Comparison of ENCODE assay signal across 26 cellular contexts in the genomic region with DNA sequence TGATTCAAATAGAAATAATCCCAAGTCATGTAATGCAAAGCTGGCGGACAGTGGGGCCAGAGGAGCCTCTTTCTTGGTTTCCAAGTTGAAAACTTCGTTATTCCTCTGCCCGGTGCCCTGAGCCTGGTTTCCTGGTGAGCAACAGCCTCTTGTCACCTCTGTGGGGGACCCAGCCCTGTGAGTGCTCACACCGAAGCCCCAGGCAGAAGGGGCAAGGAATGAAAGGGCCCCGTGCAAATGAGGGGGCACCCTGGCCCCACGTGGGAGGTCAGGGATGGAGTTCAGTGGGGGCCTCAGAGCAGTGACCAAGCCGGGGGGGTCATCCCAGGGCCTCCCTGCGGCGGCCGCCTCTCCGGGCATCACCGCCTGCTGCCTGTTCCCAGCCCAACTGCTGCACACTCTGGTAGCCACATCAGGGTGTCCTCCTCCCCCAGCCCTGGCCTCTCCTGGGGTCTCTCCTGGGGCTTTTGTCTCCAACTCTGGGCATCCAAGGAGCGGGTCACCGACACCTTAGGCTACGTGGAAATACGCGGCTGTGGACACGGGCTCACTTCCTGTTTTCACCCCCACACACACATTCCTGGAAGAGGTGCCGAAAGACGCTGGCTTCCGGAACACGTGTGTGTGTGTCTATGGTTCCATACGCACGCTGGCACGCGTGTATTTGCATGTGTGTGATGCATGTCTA.
DNase-seq lines count a peak whose midpoint lies in the region; ATAC-seq and TF ChIP-seq lines count a peak whose summit lies in the region.
"Had no signal": no experiment of that assay in that cellular context is flagged by ENCODE, and none has a peak within 500 bp of the region (broad histone marks: within the 10 kb centered on the region; RNA-seq: fewer than 3 reads in every experiment).

No MANE protein-coding gene starts in this region.

- no peak for ATAC-seq in GM18861 (IDR thresholded peaks at IDR 0.05; ENCODE audit: unreplicated experiment)
- ATAC-seq: foreskin keratinocyte; naive thymus-derived CD8-positive, alpha-beta T cell had no signal

- H3K4me1 Mint-ChIP-seq in HFFc6 (ENCODE audit: low read depth) (peaks cover 54% of the 10 kb centered on the region), chondrocyte (ENCODE audit: low read depth) (peaks cover 12% of the 10 kb centered on the region), nephron progenitor cell (peaks cover 22% of the 10 kb centered on the region), type B pancreatic cell (ENCODE audit: unreplicated experiment) (peaks cover 14% of the 10 kb centered on the region), progenitor cell of endocrine pancreas (ENCODE audit: low read depth) (no peaks in the 10 kb centered on the region)
- H3K4me1 Mint-ChIP-seq: activated CD4-positive, alpha-beta T cell treated with anti-CD3 and anti-CD28 coated beads, Interleukin-2, amount 10 ng/mL, durations not matched to agents 24 days and 14 days; naive thymus-derived CD8-positive, alpha-beta T cell had no signal

- peaks cover 22% of the 10 kb centered on the region for H3K9me3 Mint-ChIP-seq in HFFc6
- no peaks in the 10 kb centered on the region for H3K9me3 Mint-ChIP-seq in chondrocyte (ENCODE audit: low read depth)
- H3K9me3 Mint-ChIP-seq in nephron progenitor cell, result peaks cover 15% of the 10 kb centered on the region
- no peaks in the 10 kb centered on the region for H3K9me3 Mint-ChIP-seq in type B pancreatic cell
- H3K9me3 Mint-ChIP-seq in progenitor cell of endocrine pancreas (ENCODE audit: low read depth), result no peaks in the 10 kb centered on the region
- H3K9me3 Mint-ChIP-seq: activated CD4-positive, alpha-beta T cell treated with anti-CD3 and anti-CD28 coated beads, Interleukin-2, amount 10 ng/mL, durations not matched to agents 24 days and 14 days; activated T-cell treated with anti-CD3 and anti-CD28 coated beads, Interleukin-2, amount 50 U/mL, for 24 hours; naive thymus-derived CD8-positive, alpha-beta T cell had no signal

- peaks cover 48% of the 10 kb centered on the region for H3K36me3 Mint-ChIP-seq in HFFc6 (ENCODE audit: low read depth)
- peaks cover 4% of the 10 kb centered on the region for H3K36me3 Mint-ChIP-seq in chondrocyte (ENCODE audit: low read depth)
- H3K36me3 Mint-ChIP-seq in nephron progenitor cell (ENCODE audit: low read depth), result peaks cover 6% of the 10 kb centered on the region
- peaks cover 3% of the 10 kb centered on the region for H3K36me3 Mint-ChIP-seq in type B pancreatic cell
- H3K36me3 Mint-ChIP-seq in progenitor cell of endocrine pancreas (ENCODE audit: insufficient read depth), result no peaks in the 10 kb centered on the region
- H3K36me3 Mint-ChIP-seq: naive thymus-derived CD8-positive, alpha-beta T cell had no signal

- peak overlapping the region; percentile 22; the same call in 1 of the 2 replicates for H3K27ac Mint-ChIP-seq in HFFc6
- H3K27ac Mint-ChIP-seq in chondrocyte (ENCODE audit: unreplicated experiment), result no peak overlapping the region
- peak overlapping the region; percentile 70 for H3K27ac Mint-ChIP-seq in nephron progenitor cell
- H3K27ac Mint-ChIP-seq in type B pancreatic cell, result no peak overlapping the region
- no peak overlapping the region for H3K27ac Mint-ChIP-seq in progenitor cell of endocrine pancreas
- H3K27ac Mint-ChIP-seq: activated CD4-positive, alpha-beta T cell treated with anti-CD3 and anti-CD28 coated beads, Interleukin-2, amount 10 ng/mL, durations not matched to agents 24 days and 14 days; activated T-cell treated with anti-CD3 and anti-CD28 coated beads, Interleukin-2, amount 50 U/mL, for 24 hours had no signal

- H3K27me3 Mint-ChIP-seq in HFFc6 (ENCODE audit: insufficient read depth) (peaks cover 45% of the 10 kb centered on the region), chondrocyte (ENCODE audit: low read depth) (no peaks in the 10 kb centered on the region), nephron progenitor cell (ENCODE audit: low read depth, poor library complexity) (peaks cover 10% of the 10 kb centered on the region), type B pancreatic cell (peaks cover 7% of the 10 kb centered on the region), progenitor cell of endocrine pancreas (peaks cover 12% of the 10 kb centered on the region)

- TF ChIP-seq CTCF in HFFc6 (IDR thresholded peaks at IDR 0.05), result no peak
- no peak for TF ChIP-seq CTCF in chondrocyte (IDR thresholded peaks at IDR 0.05)
- no peak for TF ChIP-seq CTCF in nephron progenitor cell (IDR thresholded peaks at IDR 0.05)
- TF ChIP-seq CTCF in type B pancreatic cell (conservative IDR thresholded peaks at IDR 0.05), result no peak
- no peak for TF ChIP-seq CTCF in progenitor cell of endocrine pancreas (IDR thresholded peaks at IDR 0.05; ENCODE audit: unreplicated experiment)

- H3K4me3 Mint-ChIP-seq in HFFc6 (no peak overlapping the region; the same call in 1 of the 2 replicates), chondrocyte (ENCODE audit: unreplicated experiment) (no peak overlapping the region), nephron progenitor cell (no peak overlapping the region), type B pancreatic cell (no peak overlapping the region), progenitor cell of endocrine pancreas (ENCODE audit: low read depth) (no peak overlapping the region)
- H3K4me3 Mint-ChIP-seq: activated CD4-positive, alpha-beta T cell treated with anti-CD3 and anti-CD28 coated beads, Interleukin-2, amount 10 ng/mL, durations not matched to agents 24 days and 14 days; activated T-cell treated with anti-CD3 and anti-CD28 coated beads, Interleukin-2, amount 50 U/mL, for 24 hours; H9; naive thymus-derived CD8-positive, alpha-beta T cell had no signal

- no peak for DNase-seq in HFFc6
- peak; percentile 79 for DNase-seq in chondrocyte (ENCODE audit: low spot score)
- no peak for DNase-seq in nephron progenitor cell
- DNase-seq in type B pancreatic cell (ENCODE audit: extremely low spot score, unreplicated experiment), result peak; percentile 65
- DNase-seq in occipital lobe (lab: John Stamatoyannopoulos, UW), result no peak
- DNase-seq in progenitor cell of endocrine pancreas (ENCODE audit: low spot score, unreplicated experiment), result no peak
- DNase-seq: activated CD4-positive, alpha-beta T cell treated with anti-CD3 and anti-CD28 coated beads, Interleukin-2, amount 10 ng/mL, durations not matched to agents 24 days and 14 days; activated CD8-positive, alpha-beta memory T cell treated with anti-CD3 and anti-CD28 coated beads for 24 hours; activated T-cell treated with anti-CD3 and anti-CD28 coated beads, Interleukin-2, amount 50 U/mL, for 24 hours; caudate nucleus; COR-L47; dermis blood vessel endothelial cell; foreskin keratinocyte; H9; islet precursor cell; Karpas-422; naive thymus-derived CD8-positive, alpha-beta T cell; NCI-H1436 treated with DMSO at 0.1 percent for 48 hours; NCI-H2107; NCI-H345; PC-9; retina; stimulated activated CD4-positive, alpha-beta T cell treated with anti-CD3 and anti-CD28 coated beads, Interleukin-1b, Interleukin-23, amount 100 ng/mL, for 48 hours; stimulated activated naive CD4-positive, alpha-beta T cell treated with Interleukin-2 at 50 U/mL for 16 hours; testis had no signal

Comparison
In these comparisons a context has a peak if more than half of its experiments do, and no peak if none do; other contexts are left out.
1. DNase-seq: peak in chondrocyte (single experiment) and type B pancreatic cell (single experiment); none in HFFc6 (single experiment), nephron progenitor cell (single experiment), occipital lobe (single experiment) and progenitor cell of endocrine pancreas (single experiment).
2. H3K27ac Mint-ChIP-seq: peak in HFFc6 (single experiment) and nephron progenitor cell (single experiment); none in chondrocyte (single experiment), type B pancreatic cell (single experiment) and progenitor cell of endocrine pancreas (single experiment).